Comparison of ENCODE assay signal across 14 cellular contexts in genomic region chr12:92541024-92541423, GRCh38.
DNase-seq lines count a peak whose midpoint lies in the region; ATAC-seq, FAIRE-seq and TF ChIP-seq lines count a peak whose summit lies in the region.
"Had no signal": no experiment of that assay in that cellular context is flagged by ENCODE, and none has a peak within 500 bp of the region (broad histone marks: within the 10 kb centered on the region; RNA-seq: fewer than 3 reads in every experiment).

No MANE protein-coding gene starts in this region.

- in situ Hi-C loops in GM12878 (cut with MboI): no loop called here

- H3K4me1 ChIP-seq in GM12878 (ENCODE audit: control insufficient read depth, insufficient read depth, low read length) (peaks cover 72% of the 10 kb centered on the region), spleen (peaks cover 15 to 68% (median 43%) of the 10 kb centered on the region in 6 donors)

- SMC1A ChIA-PET in GM12878 (lab: Charles Lee; ENCODE audit: uncharacterized antibody, unreplicated experiment): interaction anchor here (0.6 to 12.8 kb wide), 16 partner anchors 10 to 395 kb away, joined by 3 to 319 read pairs (median 4); partner anchors contain the start of gene BTG1

- H3K4me2 ChIP-seq in GM12878 (ENCODE audit: control insufficient read depth, insufficient read depth): peak overlapping the region; percentile 68; the same call in 1 of the 2 replicates

- TF ChIP-seq RAD21 in GM12878 (IDR thresholded peaks at IDR 0.05; ENCODE audit: insufficient read depth, low read depth, low read length): no peak

- no peak overlapping the region for H3K4me3 ChIP-seq in GM12878
- no peak overlapping the region for H3K4me3 ChIP-seq in spleen
- H3K4me3 ChIP-seq: lung had no signal

- POLR2A ChIA-PET in GM12878 (lab: Charles Lee): interaction anchor here (0.5 to 15.5 kb wide), 9 partner anchors 10 to 79 kb away, joined by 3 to 204 read pairs (median 5); no protein-coding TSS in a partner anchor

- RAD21 ChIA-PET in GM12878 (lab: Charles Lee; ENCODE audit: unreplicated experiment): interaction anchor here (0.7 to 15.5 kb wide), 12 partner anchors 10 to 395 kb away, joined by 3 to 346 read pairs (median 6); partner anchors contain the start of gene BTG1

- no peak for ATAC-seq in GM12878

- H3K27ac ChIP-seq in GM12878 (ENCODE audit: control insufficient read depth, insufficient read depth): peak overlapping the region; percentile 99
- H3K27ac ChIP-seq in spleen: peak overlapping the region in 6 of 8 donors; percentile 43 to 81 (median 68)
- H3K27ac ChIP-seq: epithelial cell of prostate, VCaP had no signal

- no peak for FAIRE-seq in GM12878 (lab: Jason Lieb, UNC)

- intact Hi-C loops in GM12878 (cut with micrococcal nuclease; ENCODE audit: unreplicated experiment): loop anchor here (2.0 kb wide), 1 partner anchor 178 kb away; no protein-coding TSS in a partner anchor
- intact Hi-C loops in spleen (cut with DNase I; ENCODE audit: low total_unique reads): no loop called here

- H4K20me1 ChIP-seq in GM12878 (ENCODE audit: control insufficient read depth, insufficient read depth): no peaks in the 10 kb centered on the region

- no peaks in the 10 kb centered on the region; the same call in none of the 2 replicates for H3K79me2 ChIP-seq in GM12878 (ENCODE audit: control insufficient read depth, insufficient read depth, low read length)

- no peak for TF ChIP-seq EP300 in GM12878 (IDR thresholded peaks at IDR 0.05; ENCODE audit: borderline replicate concordance in 1 of 2, control insufficient read depth in 1 of 2, low read depth in 2 of 2, low read length in 2 of 2)

- TF ChIP-seq POLR2A in GM12878 (IDR thresholded peaks at IDR 0.05; ENCODE audit: low read depth, low read length): no peak
- no peak for TF ChIP-seq POLR2A in spleen (IDR thresholded peaks at IDR 0.05)

- WGBS in GM12878 (ENCODE audit: insufficient coverage, insufficient replicate concordance, low lambda C conversion rate, missing lambda C conversion rate): 57% methylated on average over 2 of the region's 2 CpGs
- WGBS in spleen, 5 donors: 42 to 48% (median 45%) methylated on average over 2 of the region's 2 CpGs

- peak overlapping the region; percentile 95 for H3K27ac Mint-ChIP-seq in activated naive CD4-positive, alpha-beta T cell treated with anti-CD3 and anti-CD28 coated beads, Interleukin-2, amount 10 ng/mL, durations not matched to agents 7 days and 5 days

- H3K36me3 Mint-ChIP-seq in activated naive CD4-positive, alpha-beta T cell treated with anti-CD3 and anti-CD28 coated beads, Interleukin-2, amount 10 ng/mL, durations not matched to agents 7 days and 5 days: peaks cover 31% of the 10 kb centered on the region

- TF ChIP-seq CTCF in GM12878 (IDR thresholded peaks at IDR 0.05 in 2 of 3, conservative IDR thresholded peaks at IDR 0.05 in 1 of 3; ENCODE audit: control insufficient read depth in 2 of 3, extremely low read depth in 1 of 3, insufficient read depth in 1 of 3, low read depth in 3 of 3, low read length in 3 of 3) (no peak), spleen (IDR thresholded peaks at IDR 0.05 in 8 of 11, conservative IDR thresholded peaks at IDR 0.05 in 3 of 11) (no peak)

- no peak overlapping the region for H3K4me3 Mint-ChIP-seq in activated naive CD4-positive, alpha-beta T cell treated with anti-CD3 and anti-CD28 coated beads, Interleukin-2, amount 10 ng/mL, durations not matched to agents 7 days and 5 days

- H3K9ac ChIP-seq in GM12878 (ENCODE audit: control insufficient read depth, insufficient read depth, low read length): peak overlapping the region; percentile 63

- H3K27me3 ChIP-seq in GM12878 (replicated peaks in 1 of 2; ENCODE audit: control insufficient read depth in 2 of 2, insufficient read depth in 2 of 2, low read length in 1 of 2) (no peaks in the 10 kb centered on the region), spleen (replicated peaks in 1 of 7) (no peaks in the 10 kb centered on the region)

- H3K36me3 ChIP-seq in GM12878 (ENCODE audit: control insufficient read depth in 2 of 2, insufficient read depth in 2 of 2, low read length in 1 of 2): no peaks in the 10 kb centered on the region
- no peaks in the 10 kb centered on the region for H3K36me3 ChIP-seq in spleen

- peaks cover 66% of the 10 kb centered on the region for H3K4me1 Mint-ChIP-seq in activated naive CD4-positive, alpha-beta T cell treated with anti-CD3 and anti-CD28 coated beads, Interleukin-2, amount 10 ng/mL, durations not matched to agents 7 days and 5 days

- H3K9me3 Mint-ChIP-seq in activated naive CD4-positive, alpha-beta T cell treated with anti-CD3 and anti-CD28 coated beads, Interleukin-2, amount 10 ng/mL, durations not matched to agents 7 days and 5 days: peaks cover 21% of the 10 kb centered on the region

- no TSS peak for BruUV-seq in GM12878 (replicated peaks; lab: Mats Ljungman, UMichigan)

- no peak for DNase-seq in activated naive CD4-positive, alpha-beta T cell treated with anti-CD3 and anti-CD28 coated beads, Interleukin-2, amount 10 ng/mL, durations not matched to agents 7 days and 5 days
- no peak for DNase-seq in activated naive CD4-positive, alpha-beta T cell (lab: John Stamatoyannopoulos, UW)
- DNase-seq in MV-4-11 (lab: John Stamatoyannopoulos, UW) (peak; percentile 31), GM12878 (ENCODE audit: low read depth, low spot score) (no peak), spleen (no peak), HT-29 (ENCODE audit: low spot score) (no peak), hippocampal formation (lab: John Stamatoyannopoulos, UW) (no peak), anterior cingulate cortex (lab: John Stamatoyannopoulos, UW) (no peak)
- DNase-seq: central memory CD4-positive, alpha-beta T cell; stimulated activated CD4-positive, alpha-beta T cell treated with anti-CD3 and anti-CD28 coated beads, Interleukin-1b, Interleukin-23, amount 100 ng/mL, for 48 hours; stimulated activated naive CD4-positive, alpha-beta T cell had no signal

- no peaks in the 10 kb centered on the region; the same call in 1 of the 3 replicates for H3K9me3 ChIP-seq in GM12878 (replicated peaks; ENCODE audit: control insufficient read depth, insufficient read depth, low read length)
- H3K9me3 ChIP-seq in spleen: no peaks in the 10 kb centered on the region

- CTCF ChIA-PET in activated naive CD4-positive, alpha-beta T cell treated with anti-CD3 and anti-CD28 coated beads, Interleukin-2, amount 10 ng/mL, durations not matched to agents 7 days and 5 days (lab: Charles Lee): no interaction called here
- CTCF ChIA-PET in GM12878 (lab: Yijun Ruan, JAX): interaction anchor here (0.7 to 2.8 kb wide), 6 partner anchors 23 to 46 kb away, joined by 3 to 14 read pairs (median 4); no protein-coding TSS in a partner anchor

- no peaks in the 10 kb centered on the region for H3K27me3 Mint-ChIP-seq in activated naive CD4-positive, alpha-beta T cell treated with anti-CD3 and anti-CD28 coated beads, Interleukin-2, amount 10 ng/mL, durations not matched to agents 7 days and 5 days

- peak overlapping the region; percentile 71 for H2AFZ ChIP-seq in GM12878 (ENCODE audit: control insufficient read depth, low read depth, low read length)

TF ChIP-seq in GM12878, 131 proteins besides CTCF, POLR2A, EP300 and RAD21:
- TF ChIP-seq BRCA1 (IDR thresholded peaks at IDR 0.05; ENCODE audit: low read depth, low read length): no peak
- peak; percentile 59 for TF ChIP-seq RUNX3 (IDR thresholded peaks at IDR 0.05; ENCODE audit: low read length)
- no peak for TF ChIP-seq RB1 (IDR thresholded peaks at IDR 0.05; ENCODE audit: borderline replicate concordance)
- peak; percentile 42; the same call in 1 of the 2 replicates for TF ChIP-seq SPI1 (IDR thresholded peaks at IDR 0.05; ENCODE audit: borderline replicate concordance, insufficient read depth, low read depth, low read length)
- TF ChIP-seq CBFB (IDR thresholded peaks at IDR 0.05; ENCODE audit: low read depth): 0 out of 2 replicates have a peak, but pooled peaks have one; percentile 16
